In genomic region chr5:174708466-174709207, GRCh38 we compare ENCODE assay signal across 27 cellular contexts. TPM values are rescaled to one million over a fixed set of nuclear protein-coding genes. Genes with fewer than 3 reads are reported as not detected.
"Had no signal": no experiment of that assay in that cellular context is flagged by ENCODE, and none has a peak within 500 bp of the region (broad histone marks: within the 10 kb centered on the region; RNA-seq: fewer than 3 reads in every experiment).

No MANE protein-coding gene starts in this region.

- H3K27ac ChIP-seq: neutrophil, ovary, upper lobe of left lung, vagina had no signal

- H3K27me3 ChIP-seq: ovary, vagina had no signal

- DNase-seq: activated CD4-positive, alpha-beta memory T cell treated with anti-CD3 and anti-CD28 coated beads, Interleukin-2, amount 10 ng/mL, durations not matched to agents 7 days and 5 days; activated CD4-positive, alpha-beta T cell treated with anti-CD3 and anti-CD28 coated beads, Interleukin-2, amount 10 ng/mL, durations not matched to agents 24 days and 14 days; activated CD4-positive, CD25-positive, alpha-beta regulatory T cell treated with anti-CD3 and anti-CD28 coated beads, Interleukin-2, amount 50 U/mL, for 72 hours; activated CD8-positive, alpha-beta memory T cell treated with anti-CD3 and anti-CD28 coated beads, Interleukin-2, amount 50 U/mL, for 48 hours; activated gamma-delta T cell; activated naive CD4-positive, alpha-beta T cell treated with anti-CD3 and anti-CD28 coated beads, Interleukin-2, amount 50 U/mL, for 16 hours; activated naive CD8-positive, alpha-beta T cell treated with anti-CD3 and anti-CD28 coated beads, Interleukin-2, amount 50 U/mL, for 24 hours; activated T-cell treated with anti-CD3 and anti-CD28 coated beads, Interleukin-2, amount 50 U/mL, for 24 hours; amygdala; central memory CD4-positive, alpha-beta T cell; endodermal cell; foreskin fibroblast; head of caudate nucleus; hippocampal formation; immature natural killer cell; kidney; left colon; mesenchymal stem cell; mucosa of descending colon; ovary; small intestine; stimulated activated CD4-positive, alpha-beta T cell treated with anti-CD3 and anti-CD28 coated beads, Interleukin-4, amount 100 ng/mL, for 24 hours; upper lobe of left lung had no signal

- H3K4me1 ChIP-seq: upper lobe of left lung, vagina had no signal

- H3K36me3 ChIP-seq: neutrophil, ovary, upper lobe of left lung, vagina had no signal

- H3K9me3 ChIP-seq: mucosa of descending colon, neutrophil, ovary, upper lobe of left lung, vagina had no signal

- H3K4me3 ChIP-seq: mucosa of descending colon, ovary, upper lobe of left lung, vagina had no signal

RNA-seq across cellular contexts. Expression of gene MSX2, which starts 15.7 kb away (rescaled TPM):
- total RNA-seq: activated CD4-positive, alpha-beta memory T cell treated with anti-CD3 and anti-CD28 coated beads, Interleukin-2, amount 10 ng/mL, durations not matched to agents 7 days and 5 days; activated CD4-positive, alpha-beta T cell treated with anti-CD3 and anti-CD28 coated beads, Interleukin-2, amount 10 ng/mL, durations not matched to agents 24 days and 14 days; natural killer cell treated with Interleukin-12 subunit alpha and Interleukin-12 subunit beta and Interleukin-15 and Interleukin-18, amount 100 ng/mL, for 72 hours; T-helper 1 cell treated with Interleukin-12 subunit alpha and Interleukin-12 subunit beta and Interleukin-4 antibody, amounts not matched to agents 30 ng/mL and 1 ng/mL, for 36 hours had no signal
- polyA plus RNA-seq: immature natural killer cell had no signal
